Comparison of ENCODE assay signal across 16 cellular contexts in genomic region chr1:115476616-115477015, GRCh38.
A peak's percentile ranks its signal among the peaks of the same experiment; 100 is the strongest.
DNase-seq lines count a peak whose midpoint lies in the region; ATAC-seq, FAIRE-seq and TF ChIP-seq lines count a peak whose summit lies in the region.
"Had no signal": no experiment of that assay in that cellular context is flagged by ENCODE, and none has a peak within 500 bp of the region (broad histone marks: within the 10 kb centered on the region; RNA-seq: fewer than 3 reads in every experiment).

No MANE protein-coding gene starts in this region.

- no peaks in the 10 kb centered on the region for H4K20me1 ChIP-seq in K562 (replicated peaks; ENCODE audit: control insufficient read depth, insufficient read depth, low read length)

- TF ChIP-seq CTCF in LNCaP clone FGC (IDR thresholded peaks at IDR 0.05; ENCODE audit: control insufficient read depth, extremely low read depth, insufficient read depth): peak; percentile 27; the same call in 1 of the 2 replicates
- peak; percentile 29 to 58 (median 38); a peak in 4 of 6 replicates for TF ChIP-seq CTCF in K562 (IDR thresholded peaks at IDR 0.05 in 2 of 3, conservative IDR thresholded peaks at IDR 0.05 in 1 of 3; ENCODE audit: insufficient read depth in 2 of 3, low read depth in 1 of 3, low read length in 3 of 3)

- no peak overlapping the region for H2AFZ ChIP-seq in K562 (ENCODE audit: low read depth, low read length)
- no peak overlapping the region for H2AFZ ChIP-seq in neuronal stem cell (ENCODE audit: low read length)

- H2BK15ac ChIP-seq in neuronal stem cell (ENCODE audit: low read length): no peak overlapping the region

- intact Hi-C loops in K562 (cut with micrococcal nuclease): no loop called here

- H2AK5ac ChIP-seq in neuronal stem cell (ENCODE audit: low read depth, low read length): peak overlapping the region; percentile 22

- no peak overlapping the region for H3K23ac ChIP-seq in neuronal stem cell (ENCODE audit: low read depth, low read length, poor library complexity)

- no peak for TF ChIP-seq EP300 in K562 (IDR thresholded peaks at IDR 0.05; ENCODE audit: low read length)

- H3K27me3 ChIP-seq in K562 (ENCODE audit: control insufficient read depth in 2 of 2, insufficient read depth in 2 of 2, low read length in 2 of 2) (peaks cover 0 to 5% of the 10 kb centered on the region in 2 experiments; a peak in 1 of 5 replicates), neuronal stem cell (ENCODE audit: control insufficient read depth in 3 of 3, insufficient read depth in 3 of 3, low read depth in 1 of 3, low read length in 3 of 3) (no peaks in the 10 kb centered on the region)

- FAIRE-seq in K562 (lab: Jason Lieb, UNC): no peak
- FAIRE-seq: frontal cortex had no signal

- BruUV-seq in K562 (replicated peaks; lab: Mats Ljungman, UMichigan): no TSS peak

- ATAC-seq in K562: peak; percentile 67

- H3K4me2 ChIP-seq in K562 (ENCODE audit: insufficient read depth, low read length) (no peak overlapping the region), neuronal stem cell (ENCODE audit: insufficient read depth, low read length, poor library complexity, severe bottlenecking) (no peak overlapping the region)

- in situ Hi-C loops in K562 (cut with MboI) (no loop called here), ACHN (cut with HindIII; ENCODE audit: low pct_ligation_motif_present, low pct_unique_long_range_greater_than_20kb, low sequenced_read_pairs) (no loop called here)

- H3K9me3 ChIP-seq in K562 (replicated peaks; ENCODE audit: control insufficient read depth, insufficient read depth, low read depth, low read length) (no peaks in the 10 kb centered on the region), neuronal stem cell (replicated peaks in 1 of 2; ENCODE audit: control insufficient read depth in 2 of 2, insufficient read depth in 1 of 2, low read depth in 1 of 2, low read length in 2 of 2) (no peaks in the 10 kb centered on the region)

- no peak overlapping the region for H3K18ac ChIP-seq in neuronal stem cell (ENCODE audit: low read length)

- POLR2A ChIA-PET in K562 (lab: Yijun Ruan, JAX): interaction anchor here (0.6 kb wide), 1 partner anchor 178 kb away, joined by 3 read pairs; no protein-coding TSS in a partner anchor

- H2BK12ac ChIP-seq in neuronal stem cell (ENCODE audit: low read length): no peak overlapping the region

- WGBS in K562 (ENCODE audit: insufficient coverage, low coverage, missing lambda C conversion rate): 0% methylated on average over 2 of the region's 2 CpGs
- no CpG with 5 or more reads among the region's 2 CpGs for WGBS in neuronal stem cell (ENCODE audit: extremely low coverage in 2 of 2, insufficient read length in 2 of 2, insufficient replicate concordance in 1 of 2), 2 donors

- no peak overlapping the region for H3K14ac ChIP-seq in neuronal stem cell (ENCODE audit: low read length)

- CTCF ChIA-PET in K562 (lab: Yijun Ruan, JAX; ENCODE audit: low intra/inter-chr PET ratio): no interaction called here

- H3K36me3 ChIP-seq in K562 (ENCODE audit: control insufficient read depth, insufficient read depth, low read length) (no peaks in the 10 kb centered on the region), neuronal stem cell (replicated peaks in 1 of 2; ENCODE audit: control insufficient read depth in 2 of 2, insufficient read depth in 2 of 2, low read length in 2 of 2) (no peaks in the 10 kb centered on the region)

- no peak overlapping the region for H4K8ac ChIP-seq in neuronal stem cell (ENCODE audit: low read depth, low read length)

- H2BK120ac ChIP-seq in neuronal stem cell (ENCODE audit: low read depth, low read length): no peak overlapping the region

- no peak overlapping the region for H3K9ac ChIP-seq in K562 (ENCODE audit: insufficient read depth in 1 of 2, low read depth in 2 of 2, low read length in 2 of 2)
- no peak overlapping the region for H3K9ac ChIP-seq in neuronal stem cell (ENCODE audit: low read depth, low read length, poor library complexity)

- no peak overlapping the region for H2BK5ac ChIP-seq in neuronal stem cell (ENCODE audit: low read length)

- no peak overlapping the region for H3K4ac ChIP-seq in neuronal stem cell (ENCODE audit: low read length)

- H3K4me3 ChIP-seq in LNCaP clone FGC (ENCODE audit: low read depth, low read length): no peak overlapping the region
- H3K4me3 ChIP-seq in K562: no peak overlapping the region
- no peak overlapping the region for H3K4me3 ChIP-seq in neuronal stem cell (ENCODE audit: low read length in 2 of 2)

- H3K27ac ChIP-seq in K562 (ENCODE audit: extremely low read depth, low read depth, low read length) (no peak overlapping the region), neuronal stem cell (replicated peaks; ENCODE audit: low read length) (no peak overlapping the region)

- H3K79me1 ChIP-seq in neuronal stem cell (ENCODE audit: low read depth, low read length): no peaks in the 10 kb centered on the region

- H3K4me1 ChIP-seq in K562 (replicated peaks in 1 of 2; ENCODE audit: control insufficient read depth in 2 of 2, insufficient read depth in 2 of 2, low read length in 2 of 2): no peaks in the 10 kb centered on the region
- no peaks in the 10 kb centered on the region for H3K4me1 ChIP-seq in neuronal stem cell (ENCODE audit: control insufficient read depth in 2 of 2, insufficient read depth in 1 of 2, low read depth in 1 of 2, low read length in 2 of 2)

- H3K9me1 ChIP-seq in K562 (ENCODE audit: control insufficient read depth, insufficient read depth, low read length): no peaks in the 10 kb centered on the region

- DNase-seq in DMS53 (lab: John Stamatoyannopoulos, UW): peak; percentile 48
- DNase-seq in DMS53 treated with DMSO at 0.1 percent for 48 hours (lab: John Stamatoyannopoulos, UW; ENCODE audit: unreplicated experiment): no peak
- DNase-seq in LNCaP clone FGC (ENCODE audit: low read depth): no peak
- peak in 2 of 4 experiments; percentile 5 to 15 for DNase-seq in K562 (ENCODE audit: extremely low read depth in 1 of 4, low spot score in 3 of 4)
- no peak for DNase-seq in neuronal stem cell (ENCODE audit: low spot score)
- DNase-seq in NCI-H774 (lab: John Stamatoyannopoulos, UW): no peak
- no peak for DNase-seq in ACHN
- DNase-seq in activated CD4-positive, CD25-positive, alpha-beta regulatory T cell (lab: John Stamatoyannopoulos, UW): no peak
- DNase-seq: 8988T, anterior cingulate cortex, Calu3, immature natural killer cell, midbrain, NCI-H1436, occipital lobe had no signal

- no peak overlapping the region for H4K91ac ChIP-seq in neuronal stem cell (ENCODE audit: low read depth, low read length, poor library complexity)

- TF ChIP-seq RAD21 in K562 (CRISPR knock-in tag; conservative IDR thresholded peaks at IDR 0.05 in 1 of 2, IDR thresholded peaks at IDR 0.05 in 1 of 2): peak in 1 of 2 experiments; percentile 37; a peak in 3 of 4 replicates

- H3K79me2 ChIP-seq in K562 (ENCODE audit: control insufficient read depth, insufficient read depth, low read length): no peaks in the 10 kb centered on the region

- no peak for TF ChIP-seq POLR2A in K562 (conservative IDR thresholded peaks at IDR 0.05)

TF ChIP-seq in K562, 482 proteins besides CTCF, POLR2A, EP300 and RAD21:
- no peak for TF ChIP-seq ZNF41 (CRISPR knock-in tag; conservative IDR thresholded peaks at IDR 0.05)
- TF ChIP-seq PHTF2 (CRISPR knock-in tag; IDR thresholded peaks at IDR 0.05): no peak
- TF ChIP-seq ZNF354B (CRISPR knock-in tag; IDR thresholded peaks at IDR 0.05): no peak
- no peak for TF ChIP-seq ZNF395 (CRISPR knock-in tag; IDR thresholded peaks at IDR 0.05)
- TF ChIP-seq, protein P1, sequence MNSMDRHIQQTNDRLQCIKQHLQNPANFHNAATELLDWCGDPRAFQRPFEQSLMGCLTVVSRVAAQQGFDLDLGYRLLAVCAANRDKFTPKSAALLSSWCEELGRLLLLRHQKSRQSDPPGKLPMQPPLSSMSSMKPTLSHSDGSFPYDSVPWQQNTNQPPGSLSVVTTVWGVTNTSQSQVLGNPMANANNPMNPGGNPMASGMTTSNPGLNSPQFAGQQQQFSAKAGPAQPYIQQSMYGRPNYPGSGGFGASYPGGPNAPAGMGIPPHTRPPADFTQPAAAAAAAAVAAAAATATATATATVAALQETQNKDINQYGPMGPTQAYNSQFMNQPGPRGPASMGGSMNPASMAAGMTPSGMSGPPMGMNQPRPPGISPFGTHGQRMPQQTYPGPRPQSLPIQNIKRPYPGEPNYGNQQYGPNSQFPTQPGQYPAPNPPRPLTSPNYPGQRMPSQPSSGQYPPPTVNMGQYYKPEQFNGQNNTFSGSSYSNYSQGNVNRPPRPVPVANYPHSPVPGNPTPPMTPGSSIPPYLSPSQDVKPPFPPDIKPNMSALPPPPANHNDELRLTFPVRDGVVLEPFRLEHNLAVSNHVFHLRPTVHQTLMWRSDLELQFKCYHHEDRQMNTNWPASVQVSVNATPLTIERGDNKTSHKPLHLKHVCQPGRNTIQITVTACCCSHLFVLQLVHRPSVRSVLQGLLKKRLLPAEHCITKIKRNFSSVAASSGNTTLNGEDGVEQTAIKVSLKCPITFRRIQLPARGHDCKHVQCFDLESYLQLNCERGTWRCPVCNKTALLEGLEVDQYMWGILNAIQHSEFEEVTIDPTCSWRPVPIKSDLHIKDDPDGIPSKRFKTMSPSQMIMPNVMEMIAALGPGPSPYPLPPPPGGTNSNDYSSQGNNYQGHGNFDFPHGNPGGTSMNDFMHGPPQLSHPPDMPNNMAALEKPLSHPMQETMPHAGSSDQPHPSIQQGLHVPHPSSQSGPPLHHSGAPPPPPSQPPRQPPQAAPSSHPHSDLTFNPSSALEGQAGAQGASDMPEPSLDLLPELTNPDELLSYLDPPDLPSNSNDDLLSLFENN (IDR thresholded peaks at IDR 0.05; ENCODE audit: low read depth in 2 of 2, low read length in 2 of 2): no peak
- no peak for TF ChIP-seq C11orf30 (IDR thresholded peaks at IDR 0.05; ENCODE audit: low read depth)
